ENCODE assay signal across 8 cellular contexts in the genomic region with DNA sequence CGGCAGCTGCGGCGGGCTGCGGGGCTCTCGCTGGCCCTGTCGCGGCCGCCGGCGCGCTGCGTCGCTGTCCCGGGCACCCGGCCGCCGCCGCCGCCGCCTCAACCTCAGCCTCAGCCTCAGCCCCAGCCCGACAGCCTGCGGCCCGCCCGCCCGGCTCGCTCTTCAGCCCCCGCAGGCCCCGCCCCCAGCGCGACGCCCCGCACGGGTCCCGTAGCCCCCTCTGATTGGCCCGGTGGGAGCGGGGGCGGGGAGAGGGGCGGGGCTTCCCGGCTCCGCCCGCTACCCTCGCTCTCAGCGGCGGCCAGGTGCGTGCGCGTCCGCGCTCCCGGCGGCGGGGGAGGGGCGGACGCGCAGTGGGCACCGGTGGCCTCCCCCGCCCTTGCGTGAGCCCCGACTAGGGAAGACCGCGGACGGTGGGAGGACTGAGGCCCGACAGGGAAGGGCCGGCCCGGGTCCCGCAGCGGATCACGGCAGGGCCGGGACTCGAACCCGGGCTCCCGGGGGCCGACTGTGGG. TPM values are rescaled to one million over a fixed set of nuclear protein-coding genes. Genes with fewer than 3 reads are reported as not detected.
A peak's percentile ranks its signal among the peaks of the same experiment; 100 is the strongest.
DNase-seq lines count a peak whose midpoint lies in the region; ATAC-seq and TF ChIP-seq lines count a peak whose summit lies in the region.

A gene with protein sequence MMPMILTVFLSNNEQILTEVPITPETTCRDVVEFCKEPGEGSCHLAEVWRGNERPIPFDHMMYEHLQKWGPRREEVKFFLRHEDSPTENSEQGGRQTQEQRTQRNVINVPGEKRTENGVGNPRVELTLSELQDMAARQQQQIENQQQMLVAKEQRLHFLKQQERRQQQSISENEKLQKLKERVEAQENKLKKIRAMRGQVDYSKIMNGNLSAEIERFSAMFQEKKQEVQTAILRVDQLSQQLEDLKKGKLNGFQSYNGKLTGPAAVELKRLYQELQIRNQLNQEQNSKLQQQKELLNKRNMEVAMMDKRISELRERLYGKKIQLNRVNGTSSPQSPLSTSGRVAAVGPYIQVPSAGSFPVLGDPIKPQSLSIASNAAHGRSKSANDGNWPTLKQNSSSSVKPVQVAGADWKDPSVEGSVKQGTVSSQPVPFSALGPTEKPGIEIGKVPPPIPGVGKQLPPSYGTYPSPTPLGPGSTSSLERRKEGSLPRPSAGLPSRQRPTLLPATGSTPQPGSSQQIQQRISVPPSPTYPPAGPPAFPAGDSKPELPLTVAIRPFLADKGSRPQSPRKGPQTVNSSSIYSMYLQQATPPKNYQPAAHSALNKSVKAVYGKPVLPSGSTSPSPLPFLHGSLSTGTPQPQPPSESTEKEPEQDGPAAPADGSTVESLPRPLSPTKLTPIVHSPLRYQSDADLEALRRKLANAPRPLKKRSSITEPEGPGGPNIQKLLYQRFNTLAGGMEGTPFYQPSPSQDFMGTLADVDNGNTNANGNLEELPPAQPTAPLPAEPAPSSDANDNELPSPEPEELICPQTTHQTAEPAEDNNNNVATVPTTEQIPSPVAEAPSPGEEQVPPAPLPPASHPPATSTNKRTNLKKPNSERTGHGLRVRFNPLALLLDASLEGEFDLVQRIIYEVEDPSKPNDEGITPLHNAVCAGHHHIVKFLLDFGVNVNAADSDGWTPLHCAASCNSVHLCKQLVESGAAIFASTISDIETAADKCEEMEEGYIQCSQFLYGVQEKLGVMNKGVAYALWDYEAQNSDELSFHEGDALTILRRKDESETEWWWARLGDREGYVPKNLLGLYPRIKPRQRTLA (minus strand): TSS at position 137 of the 515 bp plus-strand sequence. CDS start 268 bp downstream, outside the sequence.

- H3K4me3 ChIP-seq in dorsolateral prefrontal cortex, result peak within 1 kb of the TSS; percentile 58 to 90 (median 77)
- H3K4me3 ChIP-seq in lower leg skin (ENCODE audit: low read depth, poor library complexity, severe bottlenecking), result peak within 1 kb of the TSS; percentile 48

- H3K36me3 Mint-ChIP-seq in activated CD4-positive, alpha-beta memory T cell treated with anti-CD3 and anti-CD28 coated beads for 36 hours, result no peaks in the 10 kb centered on the region

- no peaks in the 10 kb centered on the region for H3K27me3 ChIP-seq in dorsolateral prefrontal cortex

- CTCF ChIA-PET in activated CD4-positive, alpha-beta memory T cell treated with anti-CD3 and anti-CD28 coated beads for 36 hours (lab: Charles Lee), result no interaction called here

- intact Hi-C loops in activated CD4-positive, alpha-beta memory T cell treated with anti-CD3 and anti-CD28 coated beads for 36 hours (cut with micrococcal nuclease), result loop anchor here (1.0 kb wide), 2 partner anchors 74 to 132 kb away; a partner anchor contains a TSS
- intact Hi-C loops in dorsolateral prefrontal cortex (cut with DNase I), result loop anchor here (5.0 kb wide), 2 partner anchors 75 to 120 kb away; a partner anchor contains a TSS
- intact Hi-C loops in lower leg skin (cut with DNase I; ENCODE audit: low total_unique reads), result no loop called here

- peak in 13 of 56 donors; percentile 7 to 35 (median 17) for TF ChIP-seq CTCF in dorsolateral prefrontal cortex (IDR thresholded peaks at IDR 0.05 in 54 of 56, conservative IDR thresholded peaks at IDR 0.05 in 2 of 56; ENCODE audit: low read depth in 1 of 56, partially characterized antibody in 56 of 56)
- no peak for TF ChIP-seq CTCF in lower leg skin (IDR thresholded peaks at IDR 0.05)

- peaks cover 12% of the 10 kb centered on the region for H3K4me1 Mint-ChIP-seq in activated CD4-positive, alpha-beta memory T cell treated with anti-CD3 and anti-CD28 coated beads for 36 hours (ENCODE audit: low read depth)

- H3K9me3 Mint-ChIP-seq in activated CD4-positive, alpha-beta memory T cell treated with anti-CD3 and anti-CD28 coated beads for 36 hours, result no peaks in the 10 kb centered on the region

- 0% methylated on average over 14 of the region's 73 CpGs; no CpG with 5 or more reads in 1 of the 2 donors for WGBS in lower leg skin, 2 donors

- H3K4me3 Mint-ChIP-seq in activated CD4-positive, alpha-beta memory T cell treated with anti-CD3 and anti-CD28 coated beads for 36 hours, result peak within 1 kb of the TSS; percentile 90

- no peaks in the 10 kb centered on the region for H3K27me3 Mint-ChIP-seq in activated CD4-positive, alpha-beta memory T cell treated with anti-CD3 and anti-CD28 coated beads for 36 hours

- POLR2A ChIA-PET in activated CD4-positive, alpha-beta memory T cell treated with anti-CD3 and anti-CD28 coated beads for 36 hours (lab: Charles Lee), result interaction anchor here (0.6 kb wide), 1 partner anchor 19 kb away, joined by 3 read pairs; no protein-coding TSS in a partner anchor

- peak; percentile 94 for DNase-seq in Ammon's horn (ENCODE audit: low spot score)
- peak; percentile 97 for DNase-seq in NCI-H69 (lab: John Stamatoyannopoulos, UW)
- DNase-seq in activated CD4-positive, alpha-beta memory T cell treated with anti-CD3 and anti-CD28 coated beads for 36 hours, result peak; percentile 94
- DNase-seq in dorsolateral prefrontal cortex, result peak; percentile 76 to 96 (median 90)
- peak; percentile 87 to 98 for DNase-seq in lower leg skin (ENCODE audit: low spot score in 2 of 2)
- peak; percentile 94 for DNase-seq in stimulated activated CD4-positive, alpha-beta T cell treated with anti-CD3 and anti-CD28 coated beads, Interleukin-4, amount 100 ng/mL, for 24 hours

- TF ChIP-seq POLR2A in GM19193 (IDR thresholded peaks at IDR 0.05; ENCODE audit: extremely low read depth, insufficient read depth, insufficient read length) (peak; percentile 54), lower leg skin (IDR thresholded peaks at IDR 0.05) (no peak)

- ATAC-seq in HG03432 (IDR thresholded peaks at IDR 0.05; ENCODE audit: unreplicated experiment), result peak; percentile 92

- peak within 1 kb of the TSS in 58 of 59 donors; percentile 31 to 92 (median 83) for H3K27ac ChIP-seq in dorsolateral prefrontal cortex

- peak within 1 kb of the TSS; percentile 61 for H3K27ac Mint-ChIP-seq in activated CD4-positive, alpha-beta memory T cell treated with anti-CD3 and anti-CD28 coated beads for 36 hours

RNA-seq across cellular contexts. Expression of the gene that starts here (rescaled TPM):
- 10 to 100 TPM; 13.5 to 14.8 TPM for total RNA-seq in activated CD4-positive, alpha-beta memory T cell treated with anti-CD3 and anti-CD28 coated beads for 36 hours
- total RNA-seq in dorsolateral prefrontal cortex (100 to 1,000 TPM in 18 of 120 experiments, 10 to 100 TPM in 102; 36.7 to 122 (median 85.6) TPM), lower leg skin (10 to 100 TPM; 28.9 to 55.8 (median 41.5) TPM)

Comparison
In these comparisons a context has a peak if more than half of its experiments do, and no peak if none do; other contexts are left out.
1. Peak in every context shown above with its lines: DNase-seq, ATAC-seq, H3K4me3 ChIP-seq and H3K27ac ChIP-seq.